ENCODE assay signal across 18 cellular contexts in genomic region chr17:73650617-73651200, GRCh38. TPM values are rescaled to one million over a fixed set of nuclear protein-coding genes. Genes with fewer than 3 reads are reported as not detected.
DNase-seq lines count a peak whose midpoint lies in the region; ATAC-seq, FAIRE-seq and TF ChIP-seq lines count a peak whose summit lies in the region.
"Had no signal": no experiment of that assay in that cellular context is flagged by ENCODE, and none has a peak within 500 bp of the region (broad histone marks: within the 10 kb centered on the region; RNA-seq: fewer than 3 reads in every experiment).

No MANE protein-coding gene starts in this region.

- H3K27ac ChIP-seq in lung (ENCODE audit: low read depth in 1 of 2, low read length in 1 of 2) (no peak overlapping the region), transverse colon (peak overlapping the region; percentile 8 to 73 (median 58))
- H3K27ac ChIP-seq: BLaER1, RWPE1 had no signal

- H3K27ac Mint-ChIP-seq in IgD-negative memory B cell: peak overlapping the region in 2 of 3 donors; percentile 13 to 41
- H3K27ac Mint-ChIP-seq: CD4-positive, alpha-beta T cell had no signal

- DNase-seq in bronchial epithelial cell (ENCODE audit: low read depth): no peak
- peak; percentile 25 for DNase-seq in lung (ENCODE audit: low spot score)
- peak; percentile 74 for DNase-seq in transverse colon
- DNase-seq in activated CD4-positive, alpha-beta T cell treated with anti-CD3 and anti-CD28 coated beads, Interleukin-2, amount 50 U/mL, for 4 hours: no peak
- no peak for DNase-seq in dedifferentiated amniotic fluid mesenchymal stem cell (ENCODE audit: extremely low spot score)
- DNase-seq in SK-N-DZ (ENCODE audit: low spot score): no peak
- DNase-seq: Caco-2, DMS79 treated with DMSO at 0.1 percent for 48 hours, NCI-H1092, NCI-H187 treated with DMSO at 0.1 percent for 48 hours, SIG-M5 had no signal

- H3K27me3 Mint-ChIP-seq in IgD-negative memory B cell: peaks cover 9% of the 10 kb centered on the region

- no peak overlapping the region for H3K4me3 Mint-ChIP-seq in IgD-negative memory B cell
- H3K4me3 Mint-ChIP-seq: CD4-positive, alpha-beta T cell had no signal

- TF ChIP-seq EP300 in transverse colon (IDR thresholded peaks at IDR 0.05; ENCODE audit: low read depth): no peak

- H3K9me3 ChIP-seq in lung (ENCODE audit: control insufficient read depth in 2 of 2, insufficient read depth in 1 of 2, low read length in 1 of 2) (peaks cover 7 to 11% of the 10 kb centered on the region in 2 donors), transverse colon (peaks cover 4 to 6% of the 10 kb centered on the region in 2 donors)

- FAIRE-seq in bronchial epithelial cell (lab: Jason Lieb, UNC): peak; percentile 32
- FAIRE-seq: K562 had no signal

- peaks cover 5 to 15% (median 13%) of the 10 kb centered on the region in 3 donors for H3K9me3 Mint-ChIP-seq in IgD-negative memory B cell

- H3K4me3 ChIP-seq in bronchial epithelial cell (ENCODE audit: low read depth, low read length) (no peak overlapping the region), lung (no peak overlapping the region), transverse colon (no peak overlapping the region)
- H3K4me3 ChIP-seq: BLaER1, K562 had no signal

- ATAC-seq in lung (ENCODE audit: insufficient read depth, low FRiP score): no peak
- ATAC-seq: K562, SK-N-SH treated with all-trans-retinoic acid at 6 μM for 48 hours had no signal

- peaks cover 5% of the 10 kb centered on the region for H3K36me3 Mint-ChIP-seq in IgD-negative memory B cell

- no peak for TF ChIP-seq POLR2A in transverse colon (IDR thresholded peaks at IDR 0.05)

- 76 to 90% methylated on average over 11 of the region's 11 CpGs for WGBS in lung, 2 donors
- WGBS in transverse colon (ENCODE audit: low coverage in 1 of 2), 2 donors: 53 to 77% methylated on average over 8 to 11 of the region's 11 CpGs

- intact Hi-C loops in transverse colon (cut with DNase I; ENCODE audit: low total_unique reads): no loop called here

- H3K4me1 ChIP-seq in lung (ENCODE audit: control insufficient read depth in 2 of 2, insufficient read depth in 2 of 2, low read length in 2 of 2) (no peaks in the 10 kb centered on the region), transverse colon (peaks cover 7 to 20% (median 13%) of the 10 kb centered on the region in 4 donors)
- H3K4me1 ChIP-seq: Caco-2 had no signal

- H3K36me3 ChIP-seq in bronchial epithelial cell (ENCODE audit: control insufficient read depth, insufficient read depth, low read length): no peaks in the 10 kb centered on the region
- H3K36me3 ChIP-seq in lung (ENCODE audit: control insufficient read depth in 2 of 2, insufficient read depth in 2 of 2, low read length in 2 of 2): no peaks in the 10 kb centered on the region
- no peaks in the 10 kb centered on the region for H3K36me3 ChIP-seq in transverse colon
- H3K36me3 ChIP-seq: BLaER1 had no signal

- in situ Hi-C loops in transverse colon (cut with MboI; ENCODE audit: low pct_ligation_motif_present in 1 of 4, low pct_unique_long_range_greater_than_20kb in 1 of 4, low sequenced_read_pairs in 3 of 4): no loop called here

- H3K4me1 Mint-ChIP-seq in IgD-negative memory B cell: peaks cover 0 to 3% (median 2%) of the 10 kb centered on the region in 3 donors

- no peak for TF ChIP-seq CTCF in bronchial epithelial cell (IDR thresholded peaks at IDR 0.05; ENCODE audit: insufficient read depth, low read length, severe bottlenecking)
- TF ChIP-seq CTCF in lung (IDR thresholded peaks at IDR 0.05; ENCODE audit: control extremely low read depth, extremely low read depth): no peak
- TF ChIP-seq CTCF in transverse colon (IDR thresholded peaks at IDR 0.05): no peak

- H3K27me3 ChIP-seq in bronchial epithelial cell (ENCODE audit: control insufficient read depth, insufficient read depth, low read length): peaks cover 4% of the 10 kb centered on the region
- H3K27me3 ChIP-seq in lung (ENCODE audit: control insufficient read depth, insufficient read depth): no peaks in the 10 kb centered on the region
- H3K27me3 ChIP-seq in transverse colon: peaks cover 13% of the 10 kb centered on the region

RNA-seq across cellular contexts. Expression of gene SDK2, which starts 6.5 kb away (rescaled TPM):
- polyA plus RNA-seq in IgD-negative memory B cell (3.3 TPM), lung (1 to 10 TPM in 1 of 2 donors, under 1 TPM in 1; 0.91 to 1.5 TPM)
- total RNA-seq in bronchial epithelial cell (2.1 and 5.5 TPM in 2 replicates), lung (10 to 100 TPM in 1 of 2 donors, 1 to 10 TPM in 1; 7.2 to 41.7 TPM), transverse colon (1 to 10 TPM; 2.6 to 9.8 (median 3.4) TPM)
- polyA plus RNA-seq in SK-N-DZ (2014; cell fraction: cytosol; rRNA removed): 1.7 and 2.4 TPM in 2 replicates
- polyA plus RNA-seq in SK-N-DZ (2014; cell fraction: nucleus; rRNA removed): 0.85 and 1.3 TPM in 2 replicates
- total RNA-seq: LHCN-M2 had no signal
- polyA plus RNA-seq: K562 had no signal

Comparison
In these comparisons a context has a peak if more than half of its experiments do, and no peak if none do; other contexts are left out.
1. DNase-seq: peak in lung (single experiment) and transverse colon (single experiment); none in bronchial epithelial cell (single experiment), activated CD4-positive, alpha-beta T cell treated with anti-CD3 and anti-CD28 coated beads, Interleukin-2, amount 50 U/mL, for 4 hours (0 of 2), dedifferentiated amniotic fluid mesenchymal stem cell (single experiment) and SK-N-DZ (single experiment).
2. H3K27ac ChIP-seq: peak in transverse colon (4 of 4); none in lung (0 of 2).